In genomic region chr13:112229992-112230872, GRCh38 we compare ENCODE assay signal across 15 cellular contexts.
A peak's percentile ranks its signal among the peaks of the same experiment; 100 is the strongest.
DNase-seq lines count a peak whose midpoint lies in the region; ATAC-seq, FAIRE-seq and TF ChIP-seq lines count a peak whose summit lies in the region.
"Had no signal": no experiment of that assay in that cellular context is flagged by ENCODE, and none has a peak within 500 bp of the region (broad histone marks: within the 10 kb centered on the region; RNA-seq: fewer than 3 reads in every experiment).

No MANE protein-coding gene starts in this region.

- no peak overlapping the region for H3K4me3 Mint-ChIP-seq in progenitor cell of endocrine pancreas (ENCODE audit: low read depth)
- H3K4me3 Mint-ChIP-seq: CD8-positive, alpha-beta memory T cell had no signal

- intact Hi-C loops in HepG2 (cut with micrococcal nuclease; ENCODE audit: unreplicated experiment): no loop called here
- intact Hi-C loops in left cardiac atrium (cut with DNase I): no loop called here

- H3K4me3 ChIP-seq in WERI-Rb-1 (ENCODE audit: low read depth, low read length) (no peak overlapping the region), HepG2 (replicated peaks in 1 of 3; ENCODE audit: insufficient read depth in 1 of 3, low read depth in 2 of 3, low read length in 3 of 3) (no peak overlapping the region), neural cell (ENCODE audit: low read length) (no peak overlapping the region), small intestine (ENCODE audit: low read depth in 1 of 2, low read length in 2 of 2) (no peak overlapping the region)
- H3K4me3 ChIP-seq: BLaER1 had no signal

- no peaks in the 10 kb centered on the region for H3K4me1 Mint-ChIP-seq in progenitor cell of endocrine pancreas (ENCODE audit: low read depth)
- H3K4me1 Mint-ChIP-seq: CD8-positive, alpha-beta memory T cell had no signal

- no TSS peak for BruUV-seq in HepG2 (replicated peaks; lab: Mats Ljungman, UMichigan)

- no peak overlapping the region for H3K27ac Mint-ChIP-seq in progenitor cell of endocrine pancreas
- H3K27ac Mint-ChIP-seq: CD8-positive, alpha-beta memory T cell had no signal

- in situ Hi-C loops in HepG2 (cut with HindIII; ENCODE audit: extremely low pct_ligation_motif_present, low pct_unique_long_range_greater_than_20kb): no loop called here

- no peaks in the 10 kb centered on the region for H3K79me2 ChIP-seq in HepG2 (ENCODE audit: insufficient read depth, low read length)
- H3K79me2 ChIP-seq in neural cell (replicated peaks; ENCODE audit: insufficient read depth, low read length): no peaks in the 10 kb centered on the region

- ATAC-seq in HepG2 (no peak), HG03097 (IDR thresholded peaks at IDR 0.05; ENCODE audit: low FRiP score, unreplicated experiment) (no peak), left cardiac atrium (no peak)
- ATAC-seq: HCT116 had no signal

- TF ChIP-seq CTCF in WERI-Rb-1 (IDR thresholded peaks at IDR 0.05; ENCODE audit: low read depth, low read length) (no peak), HepG2 (CRISPR knock-in tag; IDR thresholded peaks at IDR 0.05) (no peak), neural cell (IDR thresholded peaks at IDR 0.05; ENCODE audit: poor library complexity, severe bottlenecking) (no peak), progenitor cell of endocrine pancreas (IDR thresholded peaks at IDR 0.05; ENCODE audit: unreplicated experiment) (no peak)

- H4K20me1 ChIP-seq in HepG2 (ENCODE audit: insufficient read depth, low read length): no peaks in the 10 kb centered on the region; the same call in 1 of the 2 replicates
- no peaks in the 10 kb centered on the region for H4K20me1 ChIP-seq in neural cell (ENCODE audit: insufficient read depth)
- H4K20me1 ChIP-seq: BLaER1 had no signal

- no peak overlapping the region for H3K9ac ChIP-seq in HepG2 (ENCODE audit: insufficient read depth, low read depth, low read length)
- no peak overlapping the region for H3K9ac ChIP-seq in neural cell (ENCODE audit: low read length)
- H3K9ac ChIP-seq: BLaER1 had no signal

- no peak overlapping the region for H3K27ac ChIP-seq in WERI-Rb-1
- H3K27ac ChIP-seq in HepG2 (ENCODE audit: extremely low read length, insufficient read depth, low read length): no peak overlapping the region
- peak overlapping the region; percentile 19 for H3K27ac ChIP-seq in neural cell (ENCODE audit: low read length)
- no peak overlapping the region for H3K27ac ChIP-seq in small intestine (ENCODE audit: low read depth in 1 of 2, low read length in 1 of 2)
- H3K27ac ChIP-seq: BLaER1 had no signal

- no peak for FAIRE-seq in HepG2 (lab: Jason Lieb, UNC)
- FAIRE-seq in small intestine (lab: Jason Lieb, UNC): no peak

- no peaks in the 10 kb centered on the region for H3K36me3 ChIP-seq in WERI-Rb-1
- H3K36me3 ChIP-seq in HepG2 (replicated peaks in 1 of 2; ENCODE audit: control insufficient read depth in 1 of 2, insufficient read depth in 2 of 2, low read length in 2 of 2): no peaks in the 10 kb centered on the region; a peak in 1 of 5 replicates
- H3K36me3 ChIP-seq in neural cell (ENCODE audit: insufficient read depth, low read length): no peaks in the 10 kb centered on the region
- no peaks in the 10 kb centered on the region for H3K36me3 ChIP-seq in small intestine (ENCODE audit: control insufficient read depth in 2 of 2, insufficient read depth in 2 of 2, low read length in 2 of 2)
- H3K36me3 ChIP-seq: BLaER1 had no signal

- H3K4me1 ChIP-seq in HepG2 (ENCODE audit: insufficient read depth, low read length) (no peaks in the 10 kb centered on the region), small intestine (ENCODE audit: control insufficient read depth in 2 of 2, insufficient read depth in 1 of 2, low read depth in 1 of 2, low read length in 1 of 2) (no peaks in the 10 kb centered on the region)
- H3K4me1 ChIP-seq: BLaER1 had no signal

- CTCF ChIA-PET in HepG2 (lab: Yijun Ruan, JAX; ENCODE audit: low intra/inter-chr PET ratio, low total read pairs): no interaction called here

- H3K9me2 ChIP-seq in neural cell (ENCODE audit: insufficient read depth, low read length): no peaks in the 10 kb centered on the region

- H3K27me3 Mint-ChIP-seq in progenitor cell of endocrine pancreas: peaks cover 54% of the 10 kb centered on the region

- H3K36me3 Mint-ChIP-seq in progenitor cell of endocrine pancreas (ENCODE audit: insufficient read depth): no peaks in the 10 kb centered on the region
- H3K36me3 Mint-ChIP-seq: CD8-positive, alpha-beta memory T cell had no signal

- H3K4me2 ChIP-seq in HepG2 (ENCODE audit: low read depth, low read length) (no peak overlapping the region), neural cell (ENCODE audit: low read length) (no peak overlapping the region)
- H3K4me2 ChIP-seq: BLaER1 had no signal

- H3K9me3 ChIP-seq in WERI-Rb-1 (ENCODE audit: severe bottlenecking) (peaks cover 14% of the 10 kb centered on the region), HepG2 (ENCODE audit: low read length) (no peaks in the 10 kb centered on the region), neural cell (ENCODE audit: low read length) (no peaks in the 10 kb centered on the region), small intestine (ENCODE audit: control insufficient read depth, low read depth) (no peaks in the 10 kb centered on the region)
- H3K9me3 ChIP-seq: BLaER1 had no signal

- POLR2A ChIA-PET in HepG2 (lab: Yijun Ruan, JAX): no interaction called here

- WGBS in HepG2 (ENCODE audit: low lambda C conversion rate): 18% methylated on average over 16 of the region's 16 CpGs
- WGBS in small intestine, 3 donors: 27 to 67% (median 44%) methylated on average over 16 of the region's 16 CpGs

- H3K27me3 ChIP-seq in WERI-Rb-1 (ENCODE audit: insufficient read depth, low read depth, severe bottlenecking): peaks cover 100% of the 10 kb centered on the region
- peaks cover 5 to 71% of the 10 kb centered on the region in 2 experiments; a peak in 4 of 5 replicates for H3K27me3 ChIP-seq in HepG2 (ENCODE audit: control insufficient read depth in 1 of 2, insufficient read depth in 2 of 2, low read length in 2 of 2)
- H3K27me3 ChIP-seq in neural cell (ENCODE audit: insufficient read depth, low read depth, low read length): no peaks in the 10 kb centered on the region
- H3K27me3 ChIP-seq in small intestine (ENCODE audit: control insufficient read depth in 2 of 2, insufficient read depth in 2 of 2, low read length in 2 of 2): peaks cover 0 to 2% of the 10 kb centered on the region in 2 donors
- H3K27me3 ChIP-seq: BLaER1 had no signal

- H3K9me3 Mint-ChIP-seq in progenitor cell of endocrine pancreas (ENCODE audit: low read depth): no peaks in the 10 kb centered on the region
- H3K9me3 Mint-ChIP-seq: CD8-positive, alpha-beta memory T cell had no signal

- TF ChIP-seq RAD21 in HepG2 (CRISPR knock-in tag; IDR thresholded peaks at IDR 0.05) (no peak), neural cell (conservative IDR thresholded peaks at IDR 0.05) (no peak)

- no peak overlapping the region for H2AFZ ChIP-seq in HepG2 (ENCODE audit: low read length)
- H2AFZ ChIP-seq in neural cell (ENCODE audit: low read depth, low read length): no peak overlapping the region

- no peaks in the 10 kb centered on the region for H3F3A ChIP-seq in neural cell (ENCODE audit: insufficient read depth, low read length, poor library complexity, severe bottlenecking)

- TF ChIP-seq POLR2A in HepG2 (IDR thresholded peaks at IDR 0.05; ENCODE audit: insufficient read depth in 1 of 2, low read depth in 2 of 2, low read length in 2 of 2): no peak

- TF ChIP-seq EP300 in HepG2 (IDR thresholded peaks at IDR 0.05; ENCODE audit: low read depth in 2 of 2, low read length in 2 of 2) (no peak), HepG2 (CRISPR knock-in tag; IDR thresholded peaks at IDR 0.05; ENCODE audit: borderline replicate concordance) (no peak), neural cell (conservative IDR thresholded peaks at IDR 0.05; ENCODE audit: poor library complexity, severe bottlenecking) (no peak)

- DNase-seq in WERI-Rb-1: peak; percentile 2
- no peak for DNase-seq in HepG2 (ENCODE audit: low spot score)
- DNase-seq in small intestine: peak; percentile 45
- no peak for DNase-seq in middle frontal gyrus (ENCODE audit: extremely low spot score, low spot score)
- DNase-seq in left cardiac atrium: no peak
- no peak for DNase-seq in progenitor cell of endocrine pancreas (ENCODE audit: low spot score, unreplicated experiment)
- DNase-seq: 8988T; AML-193; CD8-positive, alpha-beta memory T cell; DMS53; GF-D8 had no signal

TF ChIP-seq in HepG2, 621 proteins besides CTCF, POLR2A, EP300 and RAD21:
- TF ChIP-seq ESRRA (CRISPR knock-in tag; IDR thresholded peaks at IDR 0.05; ENCODE audit: low read depth): no peak
- no peak for TF ChIP-seq BHLHE40 (IDR thresholded peaks at IDR 0.05; ENCODE audit: low read length)
- no peak for TF ChIP-seq SMAD1 (CRISPR knock-in tag; IDR thresholded peaks at IDR 0.05; ENCODE audit: borderline replicate concordance, low read depth)
- TF ChIP-seq XRCC5 (optimal IDR thresholded peaks at IDR 0.05; ENCODE audit: low read length): no peak
- TF ChIP-seq ZNF777 (CRISPR knock-in tag; IDR thresholded peaks at IDR 0.05): no peak
- TF ChIP-seq CREB1 (IDR thresholded peaks at IDR 0.05): peak; percentile 51; the same call in 1 of the 2 replicates
- no peak for TF ChIP-seq CREB1 (CRISPR knock-in tag; IDR thresholded peaks at IDR 0.05)
- no peak for TF ChIP-seq ZNF124 (CRISPR knock-in tag; IDR thresholded peaks at IDR 0.05)

TF ChIP-seq in neural cell, 6 proteins besides CTCF, POLR2A, EP300 and RAD21 (continues in another document):
- no peak for TF ChIP-seq TAF1 (IDR thresholded peaks at IDR 0.05; ENCODE audit: low read depth)
- TF ChIP-seq SMC3 (conservative IDR thresholded peaks at IDR 0.05; ENCODE audit: poor library complexity): no peak
- no peak for TF ChIP-seq POLR2AphosphoS5 (IDR thresholded peaks at IDR 0.05)

Comparison
In these comparisons a context has a peak if more than half of its experiments do, and no peak if none do; other contexts are left out.
1. DNase-seq: peak in WERI-Rb-1 (single experiment) and small intestine (single experiment); none in HepG2 (single experiment), middle frontal gyrus (single experiment), left cardiac atrium (single experiment) and progenitor cell of endocrine pancreas (single experiment).